ENCODE assay signal across 8 cellular contexts in genomic region chr19:12676384-12676792, GRCh38. TPM values are rescaled to one million over a fixed set of nuclear protein-coding genes. Genes with fewer than 3 reads are reported as not detected.
A peak's percentile ranks its signal among the peaks of the same experiment; 100 is the strongest.
DNase-seq lines count a peak whose midpoint lies in the region; ATAC-seq and TF ChIP-seq lines count a peak whose summit lies in the region.

No MANE protein-coding gene starts in this region.

- no peaks in the 10 kb centered on the region for H3K27me3 Mint-ChIP-seq in activated CD4-positive, alpha-beta T cell treated with anti-CD3 and anti-CD28 coated beads, Interleukin-2, amount 10 ng/mL, durations not matched to agents 24 days and 14 days

- ATAC-seq in lower lobe of right lung (peak; percentile 60 to 71), GM21717 (IDR thresholded peaks at IDR 0.05; ENCODE audit: unreplicated experiment) (no peak)

- no peak overlapping the region for H3K4me3 ChIP-seq in colonic mucosa
- H3K4me3 ChIP-seq in lower lobe of right lung, result no peak overlapping the region

- peak overlapping the region; percentile 1 for H3K4me3 Mint-ChIP-seq in activated CD4-positive, alpha-beta T cell treated with anti-CD3 and anti-CD28 coated beads, Interleukin-2, amount 10 ng/mL, durations not matched to agents 24 days and 14 days

- H3K4me1 ChIP-seq in colonic mucosa, result peaks cover 3% of the 10 kb centered on the region
- H3K4me1 ChIP-seq in lower lobe of right lung, result peaks cover 20% of the 10 kb centered on the region

- H3K36me3 Mint-ChIP-seq in activated CD4-positive, alpha-beta T cell treated with anti-CD3 and anti-CD28 coated beads, Interleukin-2, amount 10 ng/mL, durations not matched to agents 24 days and 14 days (ENCODE audit: low read depth), result peaks cover 63% of the 10 kb centered on the region

- no peaks in the 10 kb centered on the region for H3K9me3 Mint-ChIP-seq in activated CD4-positive, alpha-beta T cell treated with anti-CD3 and anti-CD28 coated beads, Interleukin-2, amount 10 ng/mL, durations not matched to agents 24 days and 14 days

- H3K27me3 ChIP-seq in colonic mucosa, result no peaks in the 10 kb centered on the region
- H3K27me3 ChIP-seq in lower lobe of right lung (ENCODE audit: low read depth), result no peaks in the 10 kb centered on the region

- peaks cover 26% of the 10 kb centered on the region for H3K4me1 Mint-ChIP-seq in activated CD4-positive, alpha-beta T cell treated with anti-CD3 and anti-CD28 coated beads, Interleukin-2, amount 10 ng/mL, durations not matched to agents 24 days and 14 days

- peak overlapping the region in 1 of 2 donors; percentile 18 for H3K9ac ChIP-seq in colonic mucosa (ENCODE audit: low read depth in 2 of 2, low read length in 2 of 2)

- H3K36me3 ChIP-seq in colonic mucosa, result peaks cover 11% of the 10 kb centered on the region
- peaks cover 80% of the 10 kb centered on the region for H3K36me3 ChIP-seq in lower lobe of right lung

- H3K27ac ChIP-seq in colonic mucosa (no peak overlapping the region), lower lobe of right lung (no peak overlapping the region)

- H3K9me3 ChIP-seq in colonic mucosa (no peaks in the 10 kb centered on the region), lower lobe of right lung (no peaks in the 10 kb centered on the region)

- H3K27ac Mint-ChIP-seq in activated CD4-positive, alpha-beta T cell treated with anti-CD3 and anti-CD28 coated beads, Interleukin-2, amount 10 ng/mL, durations not matched to agents 24 days and 14 days, result peak overlapping the region; percentile 5

- TF ChIP-seq CTCF in colonic mucosa (IDR thresholded peaks at IDR 0.05) (peak; percentile 82), lower lobe of right lung (IDR thresholded peaks at IDR 0.05) (peak; percentile 86)

- intact Hi-C loops in activated CD4-positive, alpha-beta T cell treated with anti-CD3 and anti-CD28 coated beads, Interleukin-2, amount 10 ng/mL, durations not matched to agents 24 days and 14 days (cut with micrococcal nuclease), result no loop called here
- intact Hi-C loops in colonic mucosa (cut with DNase I), result no loop called here
- intact Hi-C loops in lower lobe of right lung (cut with DNase I), result no loop called here

- peak; percentile 88 for DNase-seq in AG20443 (ENCODE audit: low spot score)
- peak; percentile 72 for DNase-seq in H4 (ENCODE audit: low spot score)
- peak; percentile 5 for DNase-seq in NCI-H526 treated with DMSO at 0.1 percent for 48 hours (lab: John Stamatoyannopoulos, UW)
- DNase-seq in activated CD4-positive, alpha-beta T cell treated with anti-CD3 and anti-CD28 coated beads, Interleukin-2, amount 10 ng/mL, durations not matched to agents 24 days and 14 days, result peak; percentile 95
- peak; percentile 91 for DNase-seq in colonic mucosa
- DNase-seq in lower lobe of right lung, result peak; percentile 87
- DNase-seq in stimulated activated CD8-positive, alpha-beta memory T cell treated with anti-CD3 and anti-CD28 coated beads, Interleukin-15, amount 100 ng/mL, for 24 hours (ENCODE audit: low read depth), result peak; percentile 83

RNA-seq across cellular contexts. Expression of gene DHPS, which starts 5.3 kb away (rescaled TPM):
- 65.1 and 100 TPM in 2 replicates for total RNA-seq in H4 (2014; rRNA removed; shearing (Covaris generic))
- 138 and 155 TPM in 2 replicates for total RNA-seq in activated CD4-positive, alpha-beta T cell treated with anti-CD3 and anti-CD28 coated beads, Interleukin-2, amount 10 ng/mL, durations not matched to agents 24 days and 14 days
- total RNA-seq in colonic mucosa (10 to 100 TPM; 66.2 to 87.5 TPM), lower lobe of right lung (77.0 TPM)

RNA-seq across cellular contexts. Expression of gene WDR83, which starts 9.8 kb away (rescaled TPM):
- total RNA-seq in H4 (2014; rRNA removed; shearing (Covaris generic)), result 12.8 and 13.7 TPM in 2 replicates
- total RNA-seq in activated CD4-positive, alpha-beta T cell treated with anti-CD3 and anti-CD28 coated beads, Interleukin-2, amount 10 ng/mL, durations not matched to agents 24 days and 14 days, result 21.7 and 27.1 TPM in 2 replicates
- 10 to 100 TPM in 1 of 2 donors, 1 to 10 TPM in 1; 7.3 to 17.9 TPM for total RNA-seq in colonic mucosa
- 8.6 TPM for total RNA-seq in lower lobe of right lung

RNA-seq across cellular contexts. Expression of gene MAN2B1, which starts 9.8 kb away (rescaled TPM):
- total RNA-seq in H4 (2014; rRNA removed; shearing (Covaris generic)), result 34.2 and 53.4 TPM in 2 replicates
- 118 and 136 TPM in 2 replicates for total RNA-seq in activated CD4-positive, alpha-beta T cell treated with anti-CD3 and anti-CD28 coated beads, Interleukin-2, amount 10 ng/mL, durations not matched to agents 24 days and 14 days
- total RNA-seq in colonic mucosa (10 to 100 TPM; 51.7 to 67.4 TPM), lower lobe of right lung (251 TPM)

RNA-seq across cellular contexts. Expression of gene GNG14, which starts 11.4 kb away (rescaled TPM):
- total RNA-seq in H4 (2014; rRNA removed; shearing (Covaris generic)), result not detected in 2 replicates
- total RNA-seq in activated CD4-positive, alpha-beta T cell treated with anti-CD3 and anti-CD28 coated beads, Interleukin-2, amount 10 ng/mL, durations not matched to agents 24 days and 14 days, result not detected in 2 replicates
- not detected for total RNA-seq in colonic mucosa
- not detected for total RNA-seq in lower lobe of right lung

RNA-seq across cellular contexts. Expression of gene FBXW9, which starts 20.0 kb away (rescaled TPM):
- 6.4 and 12.7 TPM in 2 replicates for total RNA-seq in H4 (2014; rRNA removed; shearing (Covaris generic))
- total RNA-seq in activated CD4-positive, alpha-beta T cell treated with anti-CD3 and anti-CD28 coated beads, Interleukin-2, amount 10 ng/mL, durations not matched to agents 24 days and 14 days, result 12.4 and 12.9 TPM in 2 replicates
- total RNA-seq in colonic mucosa (10 to 100 TPM in 1 of 2 donors, 1 to 10 TPM in 1; 6.5 to 10.3 TPM), lower lobe of right lung (6.0 TPM)

Comparison
In these comparisons a context has a peak if more than half of its experiments do, and no peak if none do; other contexts are left out.
1. DNase-seq: peak in every context shown above with its lines; median percentile 95 in activated CD4-positive, alpha-beta T cell treated with anti-CD3 and anti-CD28 coated beads, Interleukin-2, amount 10 ng/mL, durations not matched to agents 24 days and 14 days; 91 in colonic mucosa; 88 in AG20443; 87 in lower lobe of right lung; 83 in stimulated activated CD8-positive, alpha-beta memory T cell treated with anti-CD3 and anti-CD28 coated beads, Interleukin-15, amount 100 ng/mL, for 24 hours; 72 in H4; 5 in NCI-H526 treated with DMSO at 0.1 percent for 48 hours.